In the genomic region with DNA sequence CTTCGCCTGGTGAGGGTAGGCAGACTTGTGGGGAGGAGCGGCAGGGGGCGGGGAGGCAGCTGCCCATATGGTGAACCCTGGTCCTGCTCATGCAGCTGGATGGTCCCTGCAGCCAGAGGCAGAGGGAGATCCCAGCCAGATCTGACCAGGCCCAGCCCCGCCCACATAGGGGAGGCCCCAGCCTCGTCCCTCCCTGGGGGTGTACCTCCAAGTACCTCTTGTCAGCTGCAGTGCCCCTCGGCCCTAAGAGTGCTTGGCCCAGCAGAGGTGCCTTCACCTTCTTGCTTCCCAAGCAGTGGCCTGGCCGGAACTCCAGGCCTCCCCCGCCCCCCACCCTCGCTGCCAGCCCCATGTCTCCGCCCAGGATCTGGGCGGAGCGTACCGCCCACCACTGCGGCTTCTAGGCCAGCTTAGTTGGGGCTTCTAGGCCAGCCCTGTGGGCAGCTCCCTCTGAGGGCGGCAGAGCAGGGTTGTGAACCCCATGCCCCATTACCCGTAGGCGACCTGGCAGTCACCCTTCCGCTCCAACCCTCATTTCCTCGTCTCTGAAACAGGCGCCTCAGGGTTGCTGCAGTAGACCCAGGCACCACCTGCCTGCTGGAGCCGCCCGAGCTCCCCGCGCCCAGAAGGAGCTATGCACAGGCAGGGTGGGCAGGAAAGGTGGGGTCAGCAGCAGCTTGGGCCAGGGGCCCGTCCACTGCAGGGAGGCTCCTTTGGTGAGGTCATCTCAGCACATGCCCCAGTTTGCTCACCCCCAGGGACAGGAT, we compare ENCODE assay signal across 8 cellular contexts. TPM values are rescaled to one million over a fixed set of nuclear protein-coding genes. Genes with fewer than 3 reads are reported as not detected.
DNase-seq lines count a peak whose midpoint lies in the region; ATAC-seq and TF ChIP-seq lines count a peak whose summit lies in the region.

TSS of gene SARDH (minus strand) at position 314 of the 767 bp plus-strand sequence. CDS start 4,179 bp downstream, outside the sequence.

- H3K4me1 ChIP-seq in NT2/D1 (ENCODE audit: insufficient read depth, insufficient read length) = peaks cover 24% of the 10 kb centered on the region
- peaks cover 0 to 14% of the 10 kb centered on the region in 2 donors for H3K4me1 ChIP-seq in right atrium auricular region
- no peaks in the 10 kb centered on the region for H3K4me1 ChIP-seq in rectal smooth muscle tissue (ENCODE audit: control insufficient read depth, insufficient read depth, low read length)

- H3K9me3 ChIP-seq in NT2/D1 (ENCODE audit: insufficient read depth, low read length) (no peaks in the 10 kb centered on the region), right atrium auricular region (no peaks in the 10 kb centered on the region)

- H3K36me3 ChIP-seq in NT2/D1 (ENCODE audit: insufficient read depth, insufficient read length, low read length) (no peaks in the 10 kb centered on the region), right atrium auricular region (no peaks in the 10 kb centered on the region), rectal smooth muscle tissue (ENCODE audit: control insufficient read depth, insufficient read depth, low read length) (no peaks in the 10 kb centered on the region)

- H3K36me3 Mint-ChIP-seq in activated naive CD4-positive, alpha-beta T cell treated with anti-CD3 and anti-CD28 coated beads, Interleukin-2, amount 50 U/mL, for 72 hours = no peaks in the 10 kb centered on the region

- no peak for TF ChIP-seq CTCF in right atrium auricular region (IDR thresholded peaks at IDR 0.05)

- peak within 1 kb of the TSS; percentile 54 for H3K4me3 ChIP-seq in NT2/D1 (ENCODE audit: insufficient read length, low read depth)
- H3K4me3 ChIP-seq in right atrium auricular region = peak within 1 kb of the TSS in 1 of 2 donors; percentile 48
- peak within 1 kb of the TSS; percentile 53 for H3K4me3 ChIP-seq in rectal smooth muscle tissue (ENCODE audit: low read length)

- no peaks in the 10 kb centered on the region for H3K27me3 ChIP-seq in NT2/D1 (ENCODE audit: insufficient read depth, insufficient read length)
- H3K27me3 ChIP-seq in right atrium auricular region = no peaks in the 10 kb centered on the region
- H3K27me3 ChIP-seq in rectal smooth muscle tissue (ENCODE audit: control insufficient read depth, insufficient read depth, low read length) = no peaks in the 10 kb centered on the region

- H3K9ac ChIP-seq in NT2/D1 (ENCODE audit: insufficient read length, low read depth) = peak within 1 kb of the TSS; percentile 69
- no peak within 1 kb of the TSS for H3K9ac ChIP-seq in rectal smooth muscle tissue (ENCODE audit: low read length)

- ATAC-seq in activated CD4-positive, CD25-positive, alpha-beta regulatory T cell treated with anti-CD3 and anti-CD28 coated beads, Interleukin-2, amount 50 U/mL, for 24 hours = peak; percentile 47 to 61
- peak; percentile 79 to 81 for ATAC-seq in activated naive CD4-positive, alpha-beta T cell treated with anti-CD3 and anti-CD28 coated beads, Interleukin-2, amount 50 U/mL, for 72 hours
- ATAC-seq in HG02588 (IDR thresholded peaks at IDR 0.05; ENCODE audit: unreplicated experiment) (no peak), HG03280 (IDR thresholded peaks at IDR 0.05; ENCODE audit: unreplicated experiment) (no peak)

- peak within 1 kb of the TSS in 1 of 2 donors; percentile 67 for H3K27ac Mint-ChIP-seq in activated naive CD4-positive, alpha-beta T cell treated with anti-CD3 and anti-CD28 coated beads, Interleukin-2, amount 50 U/mL, for 72 hours

- DNase-seq in activated CD4-positive, CD25-positive, alpha-beta regulatory T cell (lab: John Stamatoyannopoulos, UW) = no peak
- peak; percentile 70 for DNase-seq in NT2/D1 (ENCODE audit: low read depth, low spot score)
- DNase-seq in activated naive CD4-positive, alpha-beta T cell treated with anti-CD3 and anti-CD28 coated beads, Interleukin-2, amount 50 U/mL, for 72 hours (ENCODE audit: low spot score in 2 of 2) = peak in 1 of 2 donors; percentile 39
- peak; percentile 70 for DNase-seq in right atrium auricular region (ENCODE audit: low spot score)

- H3K9me3 Mint-ChIP-seq in activated naive CD4-positive, alpha-beta T cell treated with anti-CD3 and anti-CD28 coated beads, Interleukin-2, amount 50 U/mL, for 72 hours = no peaks in the 10 kb centered on the region

- no peak within 1 kb of the TSS for H3K27ac ChIP-seq in right atrium auricular region
- no peak within 1 kb of the TSS for H3K27ac ChIP-seq in rectal smooth muscle tissue (ENCODE audit: low read depth, low read length)

RNA-seq across cellular contexts. Expression of gene SARDH, which starts in this region (rescaled TPM):
- 1 to 10 TPM; 3.5 to 7.5 TPM for total RNA-seq in activated naive CD4-positive, alpha-beta T cell treated with anti-CD3 and anti-CD28 coated beads, Interleukin-2, amount 50 U/mL, for 72 hours
- under 1 TPM; 0.63 to 0.94 TPM for total RNA-seq in right atrium auricular region

Comparison
In these comparisons a context has a peak if more than half of its experiments do, and no peak if none do; other contexts are left out.
1. Peak in DNase-seq in right atrium auricular region; RNA of the gene not detected or under 1 TPM.
2. ATAC-seq: peak in activated CD4-positive, CD25-positive, alpha-beta regulatory T cell treated with anti-CD3 and anti-CD28 coated beads, Interleukin-2, amount 50 U/mL, for 24 hours (2 of 2) and activated naive CD4-positive, alpha-beta T cell treated with anti-CD3 and anti-CD28 coated beads, Interleukin-2, amount 50 U/mL, for 72 hours (2 of 2); none in HG02588 (single experiment) and HG03280 (single experiment).